1 cellular context compared by ENCODE assay signal in the genomic region with DNA sequence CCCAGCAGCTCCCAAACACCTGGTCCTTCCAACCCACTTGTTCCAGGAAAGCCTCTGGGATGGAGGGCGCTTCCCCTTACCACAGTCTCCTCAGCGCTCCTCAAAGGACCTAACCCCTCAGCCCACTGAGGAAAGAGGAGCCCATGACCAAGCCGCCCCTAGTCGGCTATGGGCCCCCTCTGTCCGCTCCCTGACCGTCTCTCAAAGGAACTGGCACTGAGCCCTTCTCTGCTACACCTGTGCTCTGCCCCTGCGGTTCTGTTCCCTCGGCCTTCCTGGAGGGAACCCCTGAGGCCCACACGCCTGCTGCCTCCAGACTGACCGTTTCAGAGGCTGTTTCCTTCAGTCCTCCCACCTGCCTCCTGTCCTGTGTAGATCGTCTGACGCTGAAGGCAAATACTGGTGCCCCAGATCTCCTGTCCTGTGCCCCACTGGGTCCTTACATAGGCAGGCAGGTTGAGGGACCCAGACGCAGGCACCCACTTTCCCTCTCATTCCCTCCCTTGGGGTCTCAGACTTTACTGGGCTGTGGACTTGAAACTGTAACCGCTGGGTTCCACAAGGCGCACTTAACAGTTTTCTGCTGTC.
TF ChIP-seq lines count a peak whose summit lies in the region.

No MANE protein-coding gene starts in this region.

TF ChIP-seq in HCT116, 20 proteins besides CTCF, POLR2A, EP300 and RAD21:
- TF ChIP-seq SP1 (IDR thresholded peaks at IDR 0.05; ENCODE audit: low read depth) (no peak), POLR2AphosphoS5 (IDR thresholded peaks at IDR 0.05; ENCODE audit: low read depth, low read length) (no peak), ZFX (IDR thresholded peaks at IDR 0.05) (no peak), SIN3A (IDR thresholded peaks at IDR 0.05; ENCODE audit: low read depth) (no peak), SRF (IDR thresholded peaks at IDR 0.05; ENCODE audit: low read depth) (no peak), ZNF274 (IDR thresholded peaks at IDR 0.05; ENCODE audit: low read depth, low read length) (no peak), CBX3 (IDR thresholded peaks at IDR 0.05; ENCODE audit: low read depth) (no peak), YY1 (IDR thresholded peaks at IDR 0.05; ENCODE audit: extremely low read depth, insufficient replicate concordance, low read depth, low read length) (no peak), CEBPB (IDR thresholded peaks at IDR 0.05; ENCODE audit: low read depth) (no peak), EGR1 (IDR thresholded peaks at IDR 0.05; ENCODE audit: low read depth) (no peak)
